Comparison of ENCODE assay signal across 2 cellular contexts in the genomic region with DNA sequence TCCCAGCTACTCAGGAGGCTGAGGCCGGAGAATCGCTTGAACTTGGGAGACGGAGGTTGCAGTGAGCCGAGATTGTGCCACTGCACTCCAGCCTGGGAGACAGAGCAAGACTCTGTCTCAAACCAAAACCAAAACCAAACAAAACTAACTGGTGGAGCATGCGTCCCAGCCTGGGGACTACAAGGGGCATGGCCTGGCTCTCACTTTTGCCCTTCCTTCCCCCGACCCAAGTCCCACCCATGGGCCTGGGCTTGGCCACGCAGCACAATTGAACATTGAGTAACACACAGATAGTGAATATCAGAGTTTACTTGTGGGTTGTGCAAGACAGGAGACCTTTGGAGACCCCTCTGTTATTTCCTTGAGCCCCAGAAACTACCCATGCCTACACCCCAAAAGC.
TF ChIP-seq lines count a peak whose summit lies in the region.

No MANE protein-coding gene starts in this region.

TF ChIP-seq in liver, 16 proteins besides CTCF, POLR2A, EP300 and RAD21:
- peak; percentile 61 for TF ChIP-seq NR2F2 (IDR thresholded peaks at IDR 0.05)
- no peak for TF ChIP-seq TAF1 (conservative IDR thresholded peaks at IDR 0.05)
- TF ChIP-seq HNF4G (IDR thresholded peaks at IDR 0.05): no peak
- no peak for TF ChIP-seq JUND (IDR thresholded peaks at IDR 0.05)
- TF ChIP-seq FOXA2 (IDR thresholded peaks at IDR 0.05): no peak
- TF ChIP-seq, protein P1, sequence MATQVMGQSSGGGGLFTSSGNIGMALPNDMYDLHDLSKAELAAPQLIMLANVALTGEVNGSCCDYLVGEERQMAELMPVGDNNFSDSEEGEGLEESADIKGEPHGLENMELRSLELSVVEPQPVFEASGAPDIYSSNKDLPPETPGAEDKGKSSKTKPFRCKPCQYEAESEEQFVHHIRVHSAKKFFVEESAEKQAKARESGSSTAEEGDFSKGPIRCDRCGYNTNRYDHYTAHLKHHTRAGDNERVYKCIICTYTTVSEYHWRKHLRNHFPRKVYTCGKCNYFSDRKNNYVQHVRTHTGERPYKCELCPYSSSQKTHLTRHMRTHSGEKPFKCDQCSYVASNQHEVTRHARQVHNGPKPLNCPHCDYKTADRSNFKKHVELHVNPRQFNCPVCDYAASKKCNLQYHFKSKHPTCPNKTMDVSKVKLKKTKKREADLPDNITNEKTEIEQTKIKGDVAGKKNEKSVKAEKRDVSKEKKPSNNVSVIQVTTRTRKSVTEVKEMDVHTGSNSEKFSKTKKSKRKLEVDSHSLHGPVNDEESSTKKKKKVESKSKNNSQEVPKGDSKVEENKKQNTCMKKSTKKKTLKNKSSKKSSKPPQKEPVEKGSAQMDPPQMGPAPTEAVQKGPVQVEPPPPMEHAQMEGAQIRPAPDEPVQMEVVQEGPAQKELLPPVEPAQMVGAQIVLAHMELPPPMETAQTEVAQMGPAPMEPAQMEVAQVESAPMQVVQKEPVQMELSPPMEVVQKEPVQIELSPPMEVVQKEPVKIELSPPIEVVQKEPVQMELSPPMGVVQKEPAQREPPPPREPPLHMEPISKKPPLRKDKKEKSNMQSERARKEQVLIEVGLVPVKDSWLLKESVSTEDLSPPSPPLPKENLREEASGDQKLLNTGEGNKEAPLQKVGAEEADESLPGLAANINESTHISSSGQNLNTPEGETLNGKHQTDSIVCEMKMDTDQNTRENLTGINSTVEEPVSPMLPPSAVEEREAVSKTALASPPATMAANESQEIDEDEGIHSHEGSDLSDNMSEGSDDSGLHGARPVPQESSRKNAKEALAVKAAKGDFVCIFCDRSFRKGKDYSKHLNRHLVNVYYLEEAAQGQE (IDR thresholded peaks at IDR 0.05): no peak

TF ChIP-seq in HepG2, 621 proteins besides CTCF, POLR2A, EP300 and RAD21:
- TF ChIP-seq HOXA7 (CRISPR knock-in tag; IDR thresholded peaks at IDR 0.05): no peak
- TF ChIP-seq, protein P2, sequence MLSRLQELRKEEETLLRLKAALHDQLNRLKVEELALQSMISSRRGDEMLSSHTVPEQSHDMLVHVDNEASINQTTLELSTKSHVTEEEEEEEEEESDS (CRISPR knock-in tag; IDR thresholded peaks at IDR 0.05; ENCODE audit: borderline replicate concordance): no peak
- TF ChIP-seq ZNF781 (CRISPR knock-in tag; IDR thresholded peaks at IDR 0.05; ENCODE audit: borderline replicate concordance, not compliant biosample characterization): no peak
- TF ChIP-seq ZNF616 (CRISPR knock-in tag; IDR thresholded peaks at IDR 0.05; ENCODE audit: low read depth): no peak
- no peak for TF ChIP-seq ZBTB21 (CRISPR knock-in tag; IDR thresholded peaks at IDR 0.05)
- no peak for TF ChIP-seq ZMYM2 (CRISPR knock-in tag; IDR thresholded peaks at IDR 0.05)
- no peak for TF ChIP-seq ZSCAN29 (CRISPR knock-in tag; conservative IDR thresholded peaks at IDR 0.05)
- no peak for TF ChIP-seq PHF20 (CRISPR knock-in tag; IDR thresholded peaks at IDR 0.05)
- no peak for TF ChIP-seq HMG20B (CRISPR knock-in tag; conservative IDR thresholded peaks at IDR 0.05)
- no peak for TF ChIP-seq ZNF430 (CRISPR knock-in tag; IDR thresholded peaks at IDR 0.05)
- TF ChIP-seq CENPX (CRISPR knock-in tag; IDR thresholded peaks at IDR 0.05): no peak
- TF ChIP-seq, protein P3, sequence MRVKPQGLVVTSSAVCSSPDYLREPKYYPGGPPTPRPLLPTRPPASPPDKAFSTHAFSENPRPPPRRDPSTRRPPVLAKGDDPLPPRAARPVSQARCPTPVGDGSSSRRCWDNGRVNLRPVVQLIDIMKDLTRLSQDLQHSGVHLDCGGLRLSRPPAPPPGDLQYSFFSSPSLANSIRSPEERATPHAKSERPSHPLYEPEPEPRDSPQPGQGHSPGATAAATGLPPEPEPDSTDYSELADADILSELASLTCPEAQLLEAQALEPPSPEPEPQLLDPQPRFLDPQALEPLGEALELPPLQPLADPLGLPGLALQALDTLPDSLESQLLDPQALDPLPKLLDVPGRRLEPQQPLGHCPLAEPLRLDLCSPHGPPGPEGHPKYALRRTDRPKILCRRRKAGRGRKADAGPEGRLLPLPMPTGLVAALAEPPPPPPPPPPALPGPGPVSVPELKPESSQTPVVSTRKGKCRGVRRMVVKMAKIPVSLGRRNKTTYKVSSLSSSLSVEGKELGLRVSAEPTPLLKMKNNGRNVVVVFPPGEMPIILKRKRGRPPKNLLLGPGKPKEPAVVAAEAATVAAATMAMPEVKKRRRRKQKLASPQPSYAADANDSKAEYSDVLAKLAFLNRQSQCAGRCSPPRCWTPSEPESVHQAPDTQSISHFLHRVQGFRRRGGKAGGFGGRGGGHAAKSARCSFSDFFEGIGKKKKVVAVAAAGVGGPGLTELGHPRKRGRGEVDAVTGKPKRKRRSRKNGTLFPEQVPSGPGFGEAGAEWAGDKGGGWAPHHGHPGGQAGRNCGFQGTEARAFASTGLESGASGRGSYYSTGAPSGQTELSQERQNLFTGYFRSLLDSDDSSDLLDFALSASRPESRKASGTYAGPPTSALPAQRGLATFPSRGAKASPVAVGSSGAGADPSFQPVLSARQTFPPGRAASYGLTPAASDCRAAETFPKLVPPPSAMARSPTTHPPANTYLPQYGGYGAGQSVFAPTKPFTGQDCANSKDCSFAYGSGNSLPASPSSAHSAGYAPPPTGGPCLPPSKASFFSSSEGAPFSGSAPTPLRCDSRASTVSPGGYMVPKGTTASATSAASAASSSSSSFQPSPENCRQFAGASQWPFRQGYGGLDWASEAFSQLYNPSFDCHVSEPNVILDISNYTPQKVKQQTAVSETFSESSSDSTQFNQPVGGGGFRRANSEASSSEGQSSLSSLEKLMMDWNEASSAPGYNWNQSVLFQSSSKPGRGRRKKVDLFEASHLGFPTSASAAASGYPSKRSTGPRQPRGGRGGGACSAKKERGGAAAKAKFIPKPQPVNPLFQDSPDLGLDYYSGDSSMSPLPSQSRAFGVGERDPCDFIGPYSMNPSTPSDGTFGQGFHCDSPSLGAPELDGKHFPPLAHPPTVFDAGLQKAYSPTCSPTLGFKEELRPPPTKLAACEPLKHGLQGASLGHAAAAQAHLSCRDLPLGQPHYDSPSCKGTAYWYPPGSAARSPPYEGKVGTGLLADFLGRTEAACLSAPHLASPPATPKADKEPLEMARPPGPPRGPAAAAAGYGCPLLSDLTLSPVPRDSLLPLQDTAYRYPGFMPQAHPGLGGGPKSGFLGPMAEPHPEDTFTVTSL (CRISPR knock-in tag; IDR thresholded peaks at IDR 0.05; ENCODE audit: borderline replicate concordance): no peak
- TF ChIP-seq NFATC3 (CRISPR knock-in tag; IDR thresholded peaks at IDR 0.05): no peak
- no peak for TF ChIP-seq PRPF4 (IDR thresholded peaks at IDR 0.05; ENCODE audit: low read depth, low read length, poor library complexity, severe bottlenecking)
